In the genomic region with DNA sequence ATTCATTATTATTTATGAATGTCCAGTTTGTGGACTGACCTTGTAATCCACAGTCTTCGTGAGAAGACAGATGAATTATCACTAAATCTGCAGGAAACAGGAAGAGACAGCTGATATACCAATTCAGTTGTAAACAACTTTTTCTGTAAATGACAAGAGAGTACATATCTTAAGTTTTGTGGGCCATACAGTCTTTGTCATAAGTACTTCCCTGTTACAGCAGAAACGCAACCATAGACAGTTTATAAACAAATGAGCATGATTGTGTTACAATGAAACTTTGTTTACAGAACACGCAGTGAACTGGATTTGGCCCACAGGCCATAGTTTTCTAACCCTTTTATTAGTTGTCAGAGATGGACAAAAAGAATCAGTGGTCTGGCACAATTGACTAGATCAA, we compare ENCODE assay signal across 1 cellular context.
TF ChIP-seq lines count a peak whose summit lies in the region.

No MANE protein-coding gene starts in this region.

TF ChIP-seq in IMR-90, 13 proteins besides CTCF, POLR2A, EP300 and RAD21 (continued from another document):
- TF ChIP-seq, protein P1, sequence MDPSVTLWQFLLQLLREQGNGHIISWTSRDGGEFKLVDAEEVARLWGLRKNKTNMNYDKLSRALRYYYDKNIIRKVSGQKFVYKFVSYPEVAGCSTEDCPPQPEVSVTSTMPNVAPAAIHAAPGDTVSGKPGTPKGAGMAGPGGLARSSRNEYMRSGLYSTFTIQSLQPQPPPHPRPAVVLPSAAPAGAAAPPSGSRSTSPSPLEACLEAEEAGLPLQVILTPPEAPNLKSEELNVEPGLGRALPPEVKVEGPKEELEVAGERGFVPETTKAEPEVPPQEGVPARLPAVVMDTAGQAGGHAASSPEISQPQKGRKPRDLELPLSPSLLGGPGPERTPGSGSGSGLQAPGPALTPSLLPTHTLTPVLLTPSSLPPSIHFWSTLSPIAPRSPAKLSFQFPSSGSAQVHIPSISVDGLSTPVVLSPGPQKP (IDR thresholded peaks at IDR 0.05; ENCODE audit: borderline replicate concordance, low read depth, low read length), result no peak
- TF ChIP-seq MAZ (IDR thresholded peaks at IDR 0.05; ENCODE audit: borderline replicate concordance, low read depth, low read length), result no peak
- TF ChIP-seq CEBPB (IDR thresholded peaks at IDR 0.05; ENCODE audit: low read depth, low read length), result no peak
- no peak for TF ChIP-seq RCOR1 (IDR thresholded peaks at IDR 0.05; ENCODE audit: insufficient replicate concordance, low read length)
- no peak for TF ChIP-seq CHD1 (IDR thresholded peaks at IDR 0.05; ENCODE audit: low read depth, low read length)
TF ChIP-seq in IMR-90: peak in this region for 0.
